28 cellular contexts compared by ENCODE assay signal in genomic region chr6:120632975-120633374, GRCh38.
"Had no signal": no experiment of that assay in that cellular context is flagged by ENCODE, and none has a peak within 500 bp of the region (broad histone marks: within the 10 kb centered on the region; RNA-seq: fewer than 3 reads in every experiment).

No MANE protein-coding gene starts in this region.

- H3K27me3 ChIP-seq: colonic mucosa, dorsolateral prefrontal cortex, esophagus muscularis mucosa, esophagus squamous epithelium, foreskin keratinocyte, gastrocnemius medialis, gastroesophageal sphincter, heart left ventricle, heart right ventricle had no signal

- FAIRE-seq: colon, endometrium, endothelial cell of umbilical vein, frontal cortex had no signal

- H3K4me1 ChIP-seq: colonic mucosa, esophagus muscularis mucosa, esophagus squamous epithelium, foreskin keratinocyte, gastrocnemius medialis, gastroesophageal sphincter, heart left ventricle, heart right ventricle had no signal

- ATAC-seq: effector memory CD8-positive, alpha-beta T cell; esophagus mucosa; foreskin keratinocyte; gastrocnemius medialis; gastroesophageal sphincter; heart left ventricle; heart right ventricle had no signal

- H3K36me3 ChIP-seq: colonic mucosa, esophagus muscularis mucosa, esophagus squamous epithelium, gastrocnemius medialis, gastroesophageal sphincter, heart left ventricle, heart right ventricle had no signal

- H3K27ac ChIP-seq: colonic mucosa, coronary artery, dorsolateral prefrontal cortex, epithelial cell of prostate, esophagus muscularis mucosa, esophagus squamous epithelium, foreskin keratinocyte, gastrocnemius medialis, gastroesophageal sphincter, heart left ventricle, heart right ventricle had no signal

- DNase-seq: colonic mucosa; cortex of kidney; dermis blood vessel endothelial cell; dorsolateral prefrontal cortex; effector CD4-positive, alpha-beta T cell; effector CD8-positive, alpha-beta T cell; effector memory CD4-positive, alpha-beta T cell; effector memory CD8-positive, alpha-beta T cell; endodermal cell; erythroblast; esophagus squamous epithelium; foreskin fibroblast; foreskin keratinocyte; foreskin melanocyte; gastrocnemius medialis; glutamatergic neuron; head of caudate nucleus; heart left ventricle; heart right ventricle had no signal

- H3K9me3 ChIP-seq: colonic mucosa, esophagus muscularis mucosa, esophagus squamous epithelium, gastrocnemius medialis, gastroesophageal sphincter had no signal

- H3K4me3 ChIP-seq: colonic mucosa, coronary artery, dorsolateral prefrontal cortex, esophagus muscularis mucosa, esophagus squamous epithelium, gastrocnemius medialis, gastroesophageal sphincter, heart left ventricle, heart right ventricle had no signal
